In genomic region chr2:74873678-74874640, GRCh38 we compare ENCODE assay signal across 16 cellular contexts. TPM values are rescaled to one million over a fixed set of nuclear protein-coding genes. Genes with fewer than 3 reads are reported as not detected.
DNase-seq lines count a peak whose midpoint lies in the region; ATAC-seq and TF ChIP-seq lines count a peak whose summit lies in the region.
"Had no signal": no experiment of that assay in that cellular context is flagged by ENCODE, and none has a peak within 500 bp of the region (broad histone marks: within the 10 kb centered on the region; RNA-seq: fewer than 3 reads in every experiment).

No MANE protein-coding gene starts in this region.

- no peak overlapping the region for H3K9ac ChIP-seq in colonic mucosa (ENCODE audit: low read depth in 2 of 2, low read length in 2 of 2)

- peaks cover 34% of the 10 kb centered on the region for H3K36me3 ChIP-seq in colonic mucosa
- peaks cover 29% of the 10 kb centered on the region for H3K36me3 ChIP-seq in osteoblast (ENCODE audit: insufficient read depth, low read length)

- H3K27ac Mint-ChIP-seq in stimulated activated naive CD8-positive, alpha-beta T cell treated with anti-CD3 and anti-CD28 coated beads, Interleukin-15, Interleukin-2, amounts not matched to agents 100 ng/mL and 50 ng/mL, for 24 hours = peak overlapping the region; percentile 17
- H3K27ac Mint-ChIP-seq in osteocyte (ENCODE audit: unreplicated experiment) = no peak overlapping the region
- H3K27ac Mint-ChIP-seq: activated CD4-positive, alpha-beta memory T cell treated with anti-CD3 and anti-CD28 coated beads, Interleukin-2, amount 10 ng/mL, durations not matched to agents 7 days and 5 days; stimulated activated naive B cell treated with anti-CD40 and anti-IgM and Interleukin-4, amounts not matched to agents 10 μg/mL and 1 μg/mL and 100 μg/mL, for 72 hours had no signal

- H3K4me3 Mint-ChIP-seq in stimulated activated naive CD8-positive, alpha-beta T cell treated with anti-CD3 and anti-CD28 coated beads, Interleukin-15, Interleukin-2, amounts not matched to agents 100 ng/mL and 50 ng/mL, for 24 hours = no peak overlapping the region
- no peak overlapping the region for H3K4me3 Mint-ChIP-seq in osteocyte (ENCODE audit: unreplicated experiment)
- H3K4me3 Mint-ChIP-seq: activated CD4-positive, alpha-beta memory T cell treated with anti-CD3 and anti-CD28 coated beads, Interleukin-2, amount 10 ng/mL, durations not matched to agents 7 days and 5 days; naive thymus-derived CD8-positive, alpha-beta T cell; stimulated activated naive B cell treated with anti-CD40 and anti-IgM and Interleukin-4, amounts not matched to agents 10 μg/mL and 1 μg/mL and 100 μg/mL, for 72 hours had no signal

- H3K4me1 Mint-ChIP-seq in stimulated activated naive CD8-positive, alpha-beta T cell treated with anti-CD3 and anti-CD28 coated beads, Interleukin-15, Interleukin-2, amounts not matched to agents 100 ng/mL and 50 ng/mL, for 24 hours (ENCODE audit: low read depth) = no peaks in the 10 kb centered on the region
- H3K4me1 Mint-ChIP-seq in osteocyte (ENCODE audit: unreplicated experiment) = peaks cover 15% of the 10 kb centered on the region

- no peaks in the 10 kb centered on the region for H3K27me3 Mint-ChIP-seq in stimulated activated naive CD8-positive, alpha-beta T cell treated with anti-CD3 and anti-CD28 coated beads, Interleukin-15, Interleukin-2, amounts not matched to agents 100 ng/mL and 50 ng/mL, for 24 hours
- H3K27me3 Mint-ChIP-seq in osteocyte (ENCODE audit: unreplicated experiment) = no peaks in the 10 kb centered on the region
- H3K27me3 Mint-ChIP-seq: activated CD4-positive, alpha-beta memory T cell treated with anti-CD3 and anti-CD28 coated beads, Interleukin-2, amount 10 ng/mL, durations not matched to agents 7 days and 5 days; naive thymus-derived CD8-positive, alpha-beta T cell; stimulated activated naive B cell treated with anti-CD40 and anti-IgM and Interleukin-4, amounts not matched to agents 10 μg/mL and 1 μg/mL and 100 μg/mL, for 72 hours had no signal

- intact Hi-C loops in colonic mucosa (cut with DNase I) = loop anchor here (10.0 kb wide), 1 partner anchor 389 kb away; the partner anchor contains the start of genes CCDC142 and TTC31

- H3K9me3 ChIP-seq in colonic mucosa = no peaks in the 10 kb centered on the region
- no peaks in the 10 kb centered on the region for H3K9me3 ChIP-seq in osteoblast (ENCODE audit: low read depth, low read length)
- H3K9me3 ChIP-seq: Caco-2, gastroesophageal sphincter had no signal

- no peak overlapping the region for H2AFZ ChIP-seq in osteoblast (ENCODE audit: low read length)

- TF ChIP-seq CTCF in colonic mucosa (IDR thresholded peaks at IDR 0.05) (no peak), osteoblast (IDR thresholded peaks at IDR 0.05; ENCODE audit: extremely low read depth, low read depth, low read length) (no peak), osteocyte (IDR thresholded peaks at IDR 0.05) (no peak)

- H3K4me3 ChIP-seq in colonic mucosa (no peak overlapping the region), osteoblast (ENCODE audit: insufficient read depth, low read length) (no peak overlapping the region)
- H3K4me3 ChIP-seq: gastroesophageal sphincter had no signal

- no peaks in the 10 kb centered on the region for H3K27me3 ChIP-seq in colonic mucosa
- H3K27me3 ChIP-seq in osteoblast (ENCODE audit: insufficient read depth, low read length) = no peaks in the 10 kb centered on the region
- H3K27me3 ChIP-seq: gastroesophageal sphincter had no signal

- peaks cover 90% of the 10 kb centered on the region for H3K36me3 Mint-ChIP-seq in stimulated activated naive CD8-positive, alpha-beta T cell treated with anti-CD3 and anti-CD28 coated beads, Interleukin-15, Interleukin-2, amounts not matched to agents 100 ng/mL and 50 ng/mL, for 24 hours (ENCODE audit: low read depth)
- peaks cover 13% of the 10 kb centered on the region for H3K36me3 Mint-ChIP-seq in osteocyte (ENCODE audit: unreplicated experiment)

- no peaks in the 10 kb centered on the region for H3K9me3 Mint-ChIP-seq in stimulated activated naive CD8-positive, alpha-beta T cell treated with anti-CD3 and anti-CD28 coated beads, Interleukin-15, Interleukin-2, amounts not matched to agents 100 ng/mL and 50 ng/mL, for 24 hours
- no peaks in the 10 kb centered on the region for H3K9me3 Mint-ChIP-seq in osteocyte (ENCODE audit: unreplicated experiment)
- H3K9me3 Mint-ChIP-seq: activated CD4-positive, alpha-beta memory T cell treated with anti-CD3 and anti-CD28 coated beads, Interleukin-2, amount 10 ng/mL, durations not matched to agents 7 days and 5 days; naive thymus-derived CD8-positive, alpha-beta T cell; stimulated activated naive B cell treated with anti-CD40 and anti-IgM and Interleukin-4, amounts not matched to agents 10 μg/mL and 1 μg/mL and 100 μg/mL, for 72 hours had no signal

- no peak for ATAC-seq in stimulated activated naive CD8-positive, alpha-beta T cell treated with anti-CD3 and anti-CD28 coated beads, Interleukin-15, Interleukin-2, amounts not matched to agents 100 U/mL and 50 U/mL, for 24 hours
- no peak for ATAC-seq in GM18909 (IDR thresholded peaks at IDR 0.05; ENCODE audit: poor library complexity, unreplicated experiment)
- ATAC-seq: naive thymus-derived CD8-positive, alpha-beta T cell; stimulated activated naive B cell treated with anti-CD40 and anti-IgM and Interleukin-4, amounts not matched to agents 10 μg/mL and 1 μg/mL and 100 μg/mL, for 72 hours had no signal

- DNase-seq in stimulated activated naive CD8-positive, alpha-beta T cell treated with anti-CD3 and anti-CD28 coated beads, Interleukin-15, Interleukin-2, amounts not matched to agents 100 U/mL and 50 U/mL, for 24 hours = no peak
- DNase-seq in colonic mucosa (no peak), osteoblast (ENCODE audit: insufficient read length, low spot score, missing footprints) (no peak), cortex of kidney (lab: John Stamatoyannopoulos, UW) (no peak), NOMO-1 treated with DMSO at 0.1 percent for 48 hours (lab: John Stamatoyannopoulos, UW; ENCODE audit: unreplicated experiment) (no peak), osteocyte (ENCODE audit: extremely low spot score, unreplicated experiment) (no peak)
- DNase-seq: activated CD4-positive, alpha-beta memory T cell treated with anti-CD3 and anti-CD28 coated beads, Interleukin-2, amount 10 ng/mL, durations not matched to agents 7 days and 5 days; Caco-2; MM.1S; naive thymus-derived CD8-positive, alpha-beta T cell; NCI-H1694; stimulated activated CD4-positive, alpha-beta T cell treated with anti-CD3 and anti-CD28 coated beads, Interleukin-15, amount 100 ng/mL, for 24 hours; stimulated activated naive B cell treated with anti-CD40 and anti-IgM and Interleukin-4, amounts not matched to agents 10 μg/mL and 1 μg/mL and 100 μg/mL, for 72 hours had no signal

- H4K20me1 ChIP-seq in osteoblast (ENCODE audit: insufficient read depth, low read length) = no peaks in the 10 kb centered on the region

- H3K4me1 ChIP-seq in colonic mucosa (peaks cover 10% of the 10 kb centered on the region), osteoblast (ENCODE audit: insufficient read depth, low read length) (peaks cover 16% of the 10 kb centered on the region)
- H3K4me1 ChIP-seq: Caco-2 had no signal

- peaks cover 32% of the 10 kb centered on the region for H3K79me2 ChIP-seq in osteoblast (ENCODE audit: insufficient read depth, low read length)

- no peak overlapping the region for H3K4me2 ChIP-seq in osteoblast (ENCODE audit: insufficient read depth, low read length)

- H3K27ac ChIP-seq in colonic mucosa = peak overlapping the region; percentile 6
- H3K27ac ChIP-seq in osteoblast (ENCODE audit: low read depth, low read length) = peak overlapping the region; percentile 92

RNA-seq across cellular contexts. Expression of gene HK2, which starts 40.0 kb away (rescaled TPM):
- total RNA-seq in colonic mucosa (100 to 1,000 TPM; 162 to 396 TPM), osteoblast (74.6 and 76.4 TPM in 2 replicates), osteocyte (13.8 and 14.1 TPM in 2 replicates)
